ENCODE assay signal across 10 cellular contexts in genomic region chr18:3466051-3466450, GRCh38. TPM values are rescaled to one million over a fixed set of nuclear protein-coding genes. Genes with fewer than 3 reads are reported as not detected.
DNase-seq lines count a peak whose midpoint lies in the region; ATAC-seq and TF ChIP-seq lines count a peak whose summit lies in the region.
"Had no signal": no experiment of that assay in that cellular context is flagged by ENCODE, and none has a peak within 500 bp of the region (broad histone marks: within the 10 kb centered on the region; RNA-seq: fewer than 3 reads in every experiment).

No MANE protein-coding gene starts in this region.

- no peaks in the 10 kb centered on the region for H3K79me2 ChIP-seq in PC-9 (ENCODE audit: low read depth)

- H3K27me3 ChIP-seq in PC-9 (ENCODE audit: insufficient read depth, low read depth) = no peaks in the 10 kb centered on the region

- BruUV-seq in PC-9 (replicated peaks; lab: Mats Ljungman, UMichigan) = no TSS peak

- CTCF ChIA-PET in PC-9 (lab: Charles Lee) = interaction anchor here (0.6 to 1.8 kb wide), 3 partner anchors 48 to 300 kb away, joined by 3 to 6 read pairs (median 4); no protein-coding TSS in a partner anchor

- no peak overlapping the region for H2AFZ ChIP-seq in PC-9

- H3K4me1 Mint-ChIP-seq in endothelial cell (ENCODE audit: unreplicated experiment) = peaks cover 39% of the 10 kb centered on the region
- peaks cover 20% of the 10 kb centered on the region for H3K4me1 Mint-ChIP-seq in activated naive CD8-positive, alpha-beta T cell treated with anti-CD3 and anti-CD28 coated beads for 36 hours

- H3K4me3 ChIP-seq in PC-9 = no peak overlapping the region

- H3K4me1 ChIP-seq in PC-9 (replicated peaks; ENCODE audit: insufficient read depth) = no peaks in the 10 kb centered on the region

- POLR2A ChIA-PET in PC-9 (lab: Charles Lee; ENCODE audit: unreplicated experiment) = interaction anchor here (0.6 to 0.7 kb wide), 5 partner anchors 13 to 128 kb away, joined by 4 to 18 read pairs (median 6); no protein-coding TSS in a partner anchor

- TF ChIP-seq CTCF in PC-9 (conservative IDR thresholded peaks at IDR 0.05) (no peak), endothelial cell (IDR thresholded peaks at IDR 0.05; ENCODE audit: unreplicated experiment) (no peak)

- no peaks in the 10 kb centered on the region for H4K20me1 ChIP-seq in PC-9 (ENCODE audit: insufficient read depth)

- DNase-seq in H4 (ENCODE audit: low spot score) = peak; percentile 44
- DNase-seq in PC-9 = no peak
- DNase-seq in endothelial cell (ENCODE audit: low spot score) = peak; percentile 24
- DNase-seq in renal cortical epithelial cell (ENCODE audit: low read depth) = peak; percentile 89
- no peak for DNase-seq in activated naive CD8-positive, alpha-beta T cell treated with anti-CD3 and anti-CD28 coated beads for 36 hours
- no peak for DNase-seq in NCI-H524 treated with DMSO at 0.1 percent for 48 hours (lab: John Stamatoyannopoulos, UW)
- DNase-seq: cerebellar nuclear complex, NCI-H146, SHP77 treated with DMSO at 0.1 percent for 48 hours had no signal

- no peaks in the 10 kb centered on the region for H3K27me3 Mint-ChIP-seq in endothelial cell (ENCODE audit: unreplicated experiment)
- no peaks in the 10 kb centered on the region for H3K27me3 Mint-ChIP-seq in activated naive CD8-positive, alpha-beta T cell treated with anti-CD3 and anti-CD28 coated beads for 36 hours

- intact Hi-C loops in PC-9 (cut with micrococcal nuclease; ENCODE audit: unreplicated experiment) = no loop called here

- peaks cover 13% of the 10 kb centered on the region for H3K36me3 Mint-ChIP-seq in endothelial cell (ENCODE audit: low read depth, unreplicated experiment)
- peaks cover 12% of the 10 kb centered on the region for H3K36me3 Mint-ChIP-seq in activated naive CD8-positive, alpha-beta T cell treated with anti-CD3 and anti-CD28 coated beads for 36 hours

- no peaks in the 10 kb centered on the region for H3K9me3 Mint-ChIP-seq in endothelial cell (ENCODE audit: unreplicated experiment)
- H3K9me3 Mint-ChIP-seq in activated naive CD8-positive, alpha-beta T cell treated with anti-CD3 and anti-CD28 coated beads for 36 hours = peaks cover 1% of the 10 kb centered on the region

- H3K9me3 ChIP-seq in PC-9 (ENCODE audit: insufficient read depth, low read depth) = no peaks in the 10 kb centered on the region

- peaks cover 1% of the 10 kb centered on the region for H3K36me3 ChIP-seq in PC-9 (ENCODE audit: low read depth)

- peak overlapping the region; percentile 98 for H3K27ac Mint-ChIP-seq in endothelial cell (ENCODE audit: unreplicated experiment)
- no peak overlapping the region for H3K27ac Mint-ChIP-seq in activated naive CD8-positive, alpha-beta T cell treated with anti-CD3 and anti-CD28 coated beads for 36 hours

- H3K9me2 ChIP-seq in PC-9 (ENCODE audit: insufficient read depth) = no peaks in the 10 kb centered on the region

- no peak for ATAC-seq in GM21515 (IDR thresholded peaks at IDR 0.05; ENCODE audit: unreplicated experiment)

- peak overlapping the region; percentile 25; the same call in 1 of the 2 replicates for H3K27ac ChIP-seq in PC-9

- no peak overlapping the region for H3K4me2 ChIP-seq in PC-9

- H3F3A ChIP-seq in PC-9 (ENCODE audit: insufficient read depth, low read depth) = peaks cover 56% of the 10 kb centered on the region

- H3K4me3 Mint-ChIP-seq in endothelial cell (ENCODE audit: unreplicated experiment) = peak overlapping the region; percentile 24
- H3K4me3 Mint-ChIP-seq in activated naive CD8-positive, alpha-beta T cell treated with anti-CD3 and anti-CD28 coated beads for 36 hours = no peak overlapping the region

RNA-seq across cellular contexts. Expression of gene TGIF1, which starts 16.1 kb away (rescaled TPM):
- total RNA-seq in H4 (2014; rRNA removed; shearing (Covaris generic)) = 126 and 127 TPM in 2 replicates
- total RNA-seq in PC-9 (2021) (188 and 203 TPM in 2 replicates), endothelial cell (ENCODE audit: unreplicated experiment) (72.5 TPM), renal cortical epithelial cell (295 and 343 TPM in 2 replicates)
- total RNA-seq in activated naive CD8-positive, alpha-beta T cell treated with anti-CD3 and anti-CD28 coated beads for 36 hours = 10 to 100 TPM; 18.8 to 21.2 TPM

Comparison
In these comparisons a context has a peak if more than half of its experiments do, and no peak if none do; other contexts are left out.
1. DNase-seq: peak in H4 (single experiment), endothelial cell (single experiment) and renal cortical epithelial cell (single experiment); none in PC-9 (0 of 2), activated naive CD8-positive, alpha-beta T cell treated with anti-CD3 and anti-CD28 coated beads for 36 hours (single experiment) and NCI-H524 treated with DMSO at 0.1 percent for 48 hours (single experiment).